10 cellular contexts compared by ENCODE assay signal in the genomic region with DNA sequence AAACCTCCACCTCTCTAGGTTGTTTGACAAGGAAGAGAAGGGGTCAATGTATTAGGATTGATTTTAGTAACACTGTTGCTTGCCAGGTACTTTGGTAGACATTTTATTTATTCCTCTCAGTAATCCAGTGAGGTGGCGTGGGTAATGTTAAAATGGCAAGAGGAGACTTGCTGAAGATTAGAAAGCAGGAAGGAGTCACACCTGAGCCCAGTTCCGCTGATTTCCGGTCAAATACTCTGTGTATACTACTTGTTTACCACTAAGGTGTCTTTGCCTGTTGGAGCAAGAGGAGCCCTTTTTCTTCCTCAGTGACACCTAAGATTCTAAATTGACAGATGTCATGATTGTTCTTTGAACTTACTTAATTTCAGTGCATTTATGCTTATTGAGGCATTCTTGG. TPM values are rescaled to one million over a fixed set of nuclear protein-coding genes. Genes with fewer than 3 reads are reported as not detected.
DNase-seq lines count a peak whose midpoint lies in the region; ATAC-seq, FAIRE-seq and TF ChIP-seq lines count a peak whose summit lies in the region.
"Had no signal": no experiment of that assay in that cellular context is flagged by ENCODE, and none has a peak within 500 bp of the region (broad histone marks: within the 10 kb centered on the region; RNA-seq: fewer than 3 reads in every experiment).

No MANE protein-coding gene starts in this region.

- POLR2A ChIA-PET in HepG2 (lab: Yijun Ruan, JAX) = interaction anchor here (3.2 kb wide), 1 partner anchor 14 kb away, joined by 112 read pairs; no protein-coding TSS in a partner anchor

- H3K4me3 ChIP-seq in left ventricle myocardium inferior = peak overlapping the region; percentile 92
- H3K4me3 ChIP-seq in HepG2 (replicated peaks in 1 of 3; ENCODE audit: insufficient read depth in 1 of 3, low read depth in 2 of 3, low read length in 3 of 3) = peak overlapping the region in 2 of 3 experiments; percentile 34 to 43; a peak in 2 of 6 replicates
- no peak overlapping the region for H3K4me3 ChIP-seq in tibial nerve
- H3K4me3 ChIP-seq in effector memory CD4-positive, alpha-beta T cell (ENCODE audit: insufficient read depth, low read depth, low read length, poor library complexity, severe bottlenecking) = no peak overlapping the region

- no peak overlapping the region for H2AFZ ChIP-seq in HepG2 (ENCODE audit: low read length)

- DNase-seq in left ventricle myocardium inferior (no peak), Right ventricle myocardium inferior (ENCODE audit: missing footprints) (no peak), HepG2 (ENCODE audit: low spot score) (no peak), NCI-H510A treated with DMSO at 0.1 percent for 48 hours (lab: John Stamatoyannopoulos, UW) (no peak), tibial nerve (ENCODE audit: low spot score in 2 of 2) (no peak), T1000 (lab: John Stamatoyannopoulos, UW) (no peak)
- DNase-seq in activated T-helper 1 cell treated with anti-CD3 and anti-CD28 coated beads, Interleukin-12 subunit alpha, Interleukin-12 subunit beta, Interleukin-2, Interleukin-4 antibody, amounts not matched to agents 30 ng/mL and 10 ng/mL and 1 ng/mL, durations not matched to agents 14 hours and 24 hours and 36 hours (ENCODE audit: low spot score) = no peak
- DNase-seq in effector memory CD4-positive, alpha-beta T cell = no peak
- DNase-seq: amygdala, C1 segment of cervical spinal cord had no signal

- H3K9ac ChIP-seq in HepG2 (ENCODE audit: insufficient read depth, low read depth, low read length) = peak overlapping the region; percentile 95; the same call in 1 of the 2 replicates

- TF ChIP-seq EP300 in HepG2 (IDR thresholded peaks at IDR 0.05; ENCODE audit: low read depth in 2 of 2, low read length in 2 of 2) (no peak), HepG2 (CRISPR knock-in tag; IDR thresholded peaks at IDR 0.05; ENCODE audit: borderline replicate concordance) (no peak), tibial nerve (IDR thresholded peaks at IDR 0.05) (no peak)

- H3K36me3 ChIP-seq in left ventricle myocardium inferior (peaks cover 18% of the 10 kb centered on the region), HepG2 (replicated peaks in 1 of 2; ENCODE audit: control insufficient read depth in 1 of 2, insufficient read depth in 2 of 2, low read length in 2 of 2) (peaks cover 4 to 38% of the 10 kb centered on the region in 2 experiments), tibial nerve (peaks cover 0 to 19% (median 0%) of the 10 kb centered on the region in 3 donors)
- peaks cover 14% of the 10 kb centered on the region for H3K36me3 ChIP-seq in effector memory CD4-positive, alpha-beta T cell (ENCODE audit: control insufficient read depth, insufficient read depth, low read length)

- peaks cover 63% of the 10 kb centered on the region for H3K79me2 ChIP-seq in HepG2 (ENCODE audit: insufficient read depth, low read length)

- peak overlapping the region; percentile 23 for H3K4me3 Mint-ChIP-seq in activated T-helper 1 cell treated with anti-CD3 and anti-CD28 coated beads, Interleukin-12 subunit alpha, Interleukin-12 subunit beta, Interleukin-2, Interleukin-4 antibody, amounts not matched to agents 30 ng/mL and 10 ng/mL and 1 ng/mL, durations not matched to agents 14 hours and 24 hours and 36 hours

- FAIRE-seq in HepG2 (lab: Jason Lieb, UNC) = no peak

- TF ChIP-seq CTCF in left ventricle myocardium inferior (IDR thresholded peaks at IDR 0.05; ENCODE audit: borderline replicate concordance) = no peak
- TF ChIP-seq CTCF in HepG2 (CRISPR knock-in tag; IDR thresholded peaks at IDR 0.05) = no peak
- no peak for TF ChIP-seq CTCF in tibial nerve (IDR thresholded peaks at IDR 0.05)

- no peak for TF ChIP-seq POLR2A in HepG2 (IDR thresholded peaks at IDR 0.05; ENCODE audit: insufficient read depth in 1 of 2, low read depth in 2 of 2, low read length in 2 of 2)
- TF ChIP-seq POLR2A in tibial nerve (IDR thresholded peaks at IDR 0.05) = no peak

- in situ Hi-C loops in HepG2 (cut with HindIII; ENCODE audit: extremely low pct_ligation_motif_present, low pct_unique_long_range_greater_than_20kb) = no loop called here

- intact Hi-C loops in left ventricle myocardium inferior (cut with micrococcal nuclease) = no loop called here
- intact Hi-C loops in Right ventricle myocardium inferior (cut with DNase I) = loop anchor here (1.0 kb wide), 1 partner anchor 284 kb away; no protein-coding TSS in a partner anchor
- intact Hi-C loops in activated T-helper 1 cell treated with anti-CD3 and anti-CD28 coated beads, Interleukin-12 subunit alpha, Interleukin-12 subunit beta, Interleukin-2, Interleukin-4 antibody, amounts not matched to agents 30 ng/mL and 10 ng/mL and 1 ng/mL, durations not matched to agents 14 hours and 24 hours and 36 hours (cut with micrococcal nuclease) = loop anchor here (5.0 to 10.0 kb wide), 8 partner anchors 111 to 1478 kb away; partner anchors contain the start of genes ANKRD28, BTD, HACL1 and NR2C2
- intact Hi-C loops in HepG2 (cut with micrococcal nuclease; ENCODE audit: unreplicated experiment) = no loop called here

- H3K4me1 Mint-ChIP-seq in activated T-helper 1 cell treated with anti-CD3 and anti-CD28 coated beads, Interleukin-12 subunit alpha, Interleukin-12 subunit beta, Interleukin-2, Interleukin-4 antibody, amounts not matched to agents 30 ng/mL and 10 ng/mL and 1 ng/mL, durations not matched to agents 14 hours and 24 hours and 36 hours (ENCODE audit: low read depth) = peaks cover 35% of the 10 kb centered on the region

- no peaks in the 10 kb centered on the region for H3K27me3 Mint-ChIP-seq in activated T-helper 1 cell treated with anti-CD3 and anti-CD28 coated beads, Interleukin-12 subunit alpha, Interleukin-12 subunit beta, Interleukin-2, Interleukin-4 antibody, amounts not matched to agents 30 ng/mL and 10 ng/mL and 1 ng/mL, durations not matched to agents 14 hours and 24 hours and 36 hours (ENCODE audit: insufficient read depth)

- H3K36me3 Mint-ChIP-seq in activated T-helper 1 cell treated with anti-CD3 and anti-CD28 coated beads, Interleukin-12 subunit alpha, Interleukin-12 subunit beta, Interleukin-2, Interleukin-4 antibody, amounts not matched to agents 30 ng/mL and 10 ng/mL and 1 ng/mL, durations not matched to agents 14 hours and 24 hours and 36 hours (ENCODE audit: low read depth) = peaks cover 15% of the 10 kb centered on the region

- H3K4me1 ChIP-seq in left ventricle myocardium inferior (peaks cover 71% of the 10 kb centered on the region), HepG2 (ENCODE audit: insufficient read depth, low read length) (peaks cover 36% of the 10 kb centered on the region), tibial nerve (peaks cover 6 to 58% (median 21%) of the 10 kb centered on the region in 4 donors)
- peaks cover 4% of the 10 kb centered on the region for H3K4me1 ChIP-seq in effector memory CD4-positive, alpha-beta T cell (ENCODE audit: control insufficient read depth, insufficient read depth, low read length, poor library complexity, severe bottlenecking)

- BruUV-seq in HepG2 (replicated peaks; lab: Mats Ljungman, UMichigan) = no TSS peak

- H3K9me3 ChIP-seq in left ventricle myocardium inferior (replicated peaks) = no peaks in the 10 kb centered on the region
- H3K9me3 ChIP-seq in HepG2 (ENCODE audit: low read length) = no peaks in the 10 kb centered on the region
- H3K9me3 ChIP-seq in tibial nerve = no peaks in the 10 kb centered on the region
- H3K9me3 ChIP-seq in effector memory CD4-positive, alpha-beta T cell (ENCODE audit: control insufficient read depth, low read length) = no peaks in the 10 kb centered on the region

- peak overlapping the region; percentile 62 for H3K27ac Mint-ChIP-seq in activated T-helper 1 cell treated with anti-CD3 and anti-CD28 coated beads, Interleukin-12 subunit alpha, Interleukin-12 subunit beta, Interleukin-2, Interleukin-4 antibody, amounts not matched to agents 30 ng/mL and 10 ng/mL and 1 ng/mL, durations not matched to agents 14 hours and 24 hours and 36 hours

- H3K4me2 ChIP-seq in HepG2 (ENCODE audit: low read depth, low read length) = peak overlapping the region; percentile 73

- ATAC-seq in Right ventricle myocardium inferior = no peak
- no peak for ATAC-seq in HepG2

- no peaks in the 10 kb centered on the region for H3K27me3 ChIP-seq in left ventricle myocardium inferior (ENCODE audit: low read depth)
- no peaks in the 10 kb centered on the region; a peak in 1 of 5 replicates for H3K27me3 ChIP-seq in HepG2 (ENCODE audit: control insufficient read depth in 1 of 2, insufficient read depth in 2 of 2, low read length in 2 of 2)
- H3K27me3 ChIP-seq in tibial nerve = no peaks in the 10 kb centered on the region
- H3K27me3 ChIP-seq in effector memory CD4-positive, alpha-beta T cell (replicated peaks; ENCODE audit: control insufficient read depth, insufficient read depth, low read length, poor library complexity, severe bottlenecking) = no peaks in the 10 kb centered on the region

- no peak for TF ChIP-seq RAD21 in HepG2 (CRISPR knock-in tag; IDR thresholded peaks at IDR 0.05)

- CTCF ChIA-PET in HepG2 (lab: Yijun Ruan, JAX; ENCODE audit: low intra/inter-chr PET ratio, low total read pairs) = no interaction called here

- H3K27ac ChIP-seq in left ventricle myocardium inferior (replicated peaks) = peak overlapping the region; percentile 14
- H3K27ac ChIP-seq in HepG2 (ENCODE audit: extremely low read length, insufficient read depth, low read length) = no peak overlapping the region
- H3K27ac ChIP-seq in tibial nerve = no peak overlapping the region
- H3K27ac ChIP-seq in effector memory CD4-positive, alpha-beta T cell (ENCODE audit: insufficient read depth, low read length, poor library complexity, severe bottlenecking) = no peak overlapping the region

- no peaks in the 10 kb centered on the region for H4K20me1 ChIP-seq in HepG2 (ENCODE audit: insufficient read depth, low read length)

- 89% methylated on average over 3 of the region's 3 CpGs for WGBS in HepG2 (ENCODE audit: low lambda C conversion rate)
- 84 to 88% methylated on average over 3 of the region's 3 CpGs for WGBS in tibial nerve, 2 donors

- no peaks in the 10 kb centered on the region for H3K9me3 Mint-ChIP-seq in activated T-helper 1 cell treated with anti-CD3 and anti-CD28 coated beads, Interleukin-12 subunit alpha, Interleukin-12 subunit beta, Interleukin-2, Interleukin-4 antibody, amounts not matched to agents 30 ng/mL and 10 ng/mL and 1 ng/mL, durations not matched to agents 14 hours and 24 hours and 36 hours

RNA-seq across cellular contexts. Expression of gene OXNAD1, which starts 1.7 kb away (rescaled TPM):
- 20.2 TPM for total RNA-seq in left ventricle myocardium inferior
- total RNA-seq in Right ventricle myocardium inferior = 17.2 TPM
- 29.5 and 31.1 TPM in 2 replicates for total RNA-seq in activated T-helper 1 cell treated with anti-CD3 and anti-CD28 coated beads, Interleukin-12 subunit alpha, Interleukin-12 subunit beta, Interleukin-2, Interleukin-4 antibody, amounts not matched to agents 30 ng/mL and 10 ng/mL and 1 ng/mL, durations not matched to agents 14 hours and 24 hours and 36 hours
- total RNA-seq in HepG2 (2016; rRNA removed; fragmentation: Illumina TruSeq; extraction: Trizol) = 18.8 and 25.2 TPM in 2 replicates
- total RNA-seq in HepG2 (2016; cell fraction: cytosol; rRNA removed; fragmentation: Illumina TruSeq; extraction: Trizol; ENCODE audit: low read depth) = 25.2 and 28.2 TPM in 2 replicates
- 19.7 and 23.1 TPM in 2 replicates for total RNA-seq in HepG2 (2016; cell fraction: insoluble cytoplasmic fraction; rRNA removed; fragmentation: Illumina TruSeq; extraction: Trizol)
- 13.5 and 18.2 TPM in 2 replicates for total RNA-seq in HepG2 (2016; cell fraction: membrane; rRNA removed; fragmentation: Illumina TruSeq; extraction: Trizol)
- 38.3 and 44.7 TPM in 2 replicates for total RNA-seq in HepG2 (2016; cell fraction: nucleus; rRNA removed; fragmentation: Illumina TruSeq; extraction: Trizol)
- 8.8 and 9.9 TPM in 2 replicates for polyA plus RNA-seq in HepG2 (2011; rRNA removed)
- polyA plus RNA-seq in HepG2 (2011; cell fraction: cytosol; rRNA removed) = 6.6 and 8.2 TPM in 2 replicates
- polyA plus RNA-seq in HepG2 (2011; cell fraction: nucleus; rRNA removed) = 10.2 and 12.1 TPM in 2 replicates
- polyA plus RNA-seq in HepG2 (2012) = 7.0 and 7.7 TPM in 2 replicates
- 1.7 and 3.2 TPM in 2 replicates for polyA plus RNA-seq in HepG2 (2016; cell fraction: cytosol; fragmentation: Illumina TruSeq; extraction: Trizol; ENCODE audit: low read depth)
- 19.0 and 22.1 TPM in 2 replicates for polyA plus RNA-seq in HepG2 (2016; cell fraction: insoluble cytoplasmic fraction; fragmentation: Illumina TruSeq; extraction: Trizol; ENCODE audit: low read depth)
- polyA plus RNA-seq in HepG2 (2016; cell fraction: membrane; fragmentation: Illumina TruSeq; extraction: Trizol; ENCODE audit: low read depth) = 4.3 and 6.7 TPM in 2 replicates
- 12.2 and 14.2 TPM in 2 replicates for polyA plus RNA-seq in HepG2 (2016; cell fraction: nucleus; fragmentation: Illumina TruSeq; extraction: Trizol; ENCODE audit: insufficient read depth, low read depth)
- 24.6 and 49.5 TPM in 2 replicates for polyA minus RNA-seq in HepG2 (2011; rRNA and poly(A)+ RNA removed; ENCODE audit: low replicate concordance)
- 5.4 and 6.4 TPM in 2 replicates for polyA minus RNA-seq in HepG2 (2011; cell fraction: cytosol; rRNA and poly(A)+ RNA removed)
- polyA minus RNA-seq in HepG2 (2011; cell fraction: nucleus; rRNA and poly(A)+ RNA removed) = 64.5 and 66.2 TPM in 2 replicates
- total RNA-seq in tibial nerve = 10 to 100 TPM; 11.4 to 14.9 (median 13.1) TPM

RNA-seq across cellular contexts. Expression of gene DPH3, which starts 2.0 kb away (rescaled TPM):
- total RNA-seq in left ventricle myocardium inferior (25.9 TPM), Right ventricle myocardium inferior (20.5 TPM), HepG2 (2016; rRNA removed; fragmentation: Illumina TruSeq; extraction: Trizol) (21.6 and 40.0 TPM in 2 replicates), tibial nerve (10 to 100 TPM; 11.4 to 20.5 (median 19.1) TPM)
- 28.1 and 36.6 TPM in 2 replicates for total RNA-seq in activated T-helper 1 cell treated with anti-CD3 and anti-CD28 coated beads, Interleukin-12 subunit alpha, Interleukin-12 subunit beta, Interleukin-2, Interleukin-4 antibody, amounts not matched to agents 30 ng/mL and 10 ng/mL and 1 ng/mL, durations not matched to agents 14 hours and 24 hours and 36 hours
- total RNA-seq in HepG2 (2016; cell fraction: cytosol; rRNA removed; fragmentation: Illumina TruSeq; extraction: Trizol; ENCODE audit: low read depth) = 14.7 and 18.5 TPM in 2 replicates
- 21.8 and 34.1 TPM in 2 replicates for total RNA-seq in HepG2 (2016; cell fraction: insoluble cytoplasmic fraction; rRNA removed; fragmentation: Illumina TruSeq; extraction: Trizol)
- total RNA-seq in HepG2 (2016; cell fraction: membrane; rRNA removed; fragmentation: Illumina TruSeq; extraction: Trizol) = 37.4 and 40.6 TPM in 2 replicates
- 10.6 and 11.0 TPM in 2 replicates for total RNA-seq in HepG2 (2016; cell fraction: nucleus; rRNA removed; fragmentation: Illumina TruSeq; extraction: Trizol)
- polyA plus RNA-seq in HepG2 (2011; rRNA removed) = 15.6 and 18.3 TPM in 2 replicates
- 6.7 and 10.0 TPM in 2 replicates for polyA plus RNA-seq in HepG2 (2011; cell fraction: cytosol; rRNA removed)
- 2.0 and 3.6 TPM in 2 replicates for polyA plus RNA-seq in HepG2 (2011; cell fraction: nucleus; rRNA removed)
- 23.4 and 26.6 TPM in 2 replicates for polyA plus RNA-seq in HepG2 (2012)
- 53.4 and 78.8 TPM in 2 replicates for polyA plus RNA-seq in HepG2 (2016; cell fraction: cytosol; fragmentation: Illumina TruSeq; extraction: Trizol; ENCODE audit: low read depth)
- 73.2 and 81.4 TPM in 2 replicates for polyA plus RNA-seq in HepG2 (2016; cell fraction: insoluble cytoplasmic fraction; fragmentation: Illumina TruSeq; extraction: Trizol; ENCODE audit: low read depth)
- 73.1 and 94.3 TPM in 2 replicates for polyA plus RNA-seq in HepG2 (2016; cell fraction: membrane; fragmentation: Illumina TruSeq; extraction: Trizol; ENCODE audit: low read depth)
- polyA plus RNA-seq in HepG2 (2016; cell fraction: nucleus; fragmentation: Illumina TruSeq; extraction: Trizol; ENCODE audit: insufficient read depth, low read depth) = 30.4 and 35.4 TPM in 2 replicates
- polyA minus RNA-seq in HepG2 (2011; rRNA and poly(A)+ RNA removed; ENCODE audit: low replicate concordance) = 5.6 and 6.9 TPM in 2 replicates
- 6.9 and 8.9 TPM in 2 replicates for polyA minus RNA-seq in HepG2 (2011; cell fraction: cytosol; rRNA and poly(A)+ RNA removed)
- 6.0 and 7.2 TPM in 2 replicates for polyA minus RNA-seq in HepG2 (2011; cell fraction: nucleus; rRNA and poly(A)+ RNA removed)

Comparison
In these comparisons a context has a peak if more than half of its experiments do, and no peak if none do; other contexts are left out.
1. intact Hi-C loops: an anchor here in Right ventricle myocardium inferior (1.0 kb wide) and activated T-helper 1 cell treated with anti-CD3 and anti-CD28 coated beads, Interleukin-12 subunit alpha, Interleukin-12 subunit beta, Interleukin-2, Interleukin-4 antibody, amounts not matched to agents 30 ng/mL and 10 ng/mL and 1 ng/mL, durations not matched to agents 14 hours and 24 hours and 36 hours (5.0 to 10.0 kb wide); none called in left ventricle myocardium inferior and HepG2.
2. H3K4me3 ChIP-seq: peak in left ventricle myocardium inferior (single experiment) and HepG2 (2 of 3); none in tibial nerve (0 of 4) and effector memory CD4-positive, alpha-beta T cell (single experiment).